8 cellular contexts compared by ENCODE assay signal in genomic region chr15:69265347-69265955, GRCh38. TPM values are rescaled to one million over a fixed set of nuclear protein-coding genes. Genes with fewer than 3 reads are reported as not detected.
DNase-seq lines count a peak whose midpoint lies in the region; ATAC-seq, FAIRE-seq and TF ChIP-seq lines count a peak whose summit lies in the region.

No MANE protein-coding gene starts in this region.

- POLR2A ChIA-PET in activated CD4-positive, alpha-beta T cell treated with anti-CD3 and anti-CD28 coated beads for 36 hours (lab: Charles Lee) = interaction anchor here (0.7 kb wide), 1 partner anchor 1309 kb away, joined by 5 read pairs; no protein-coding TSS in a partner anchor

- H3K4me3 ChIP-seq in gastroesophageal sphincter (no peak overlapping the region), neuronal stem cell (ENCODE audit: low read length in 2 of 2) (no peak overlapping the region)

- ATAC-seq in gastroesophageal sphincter = no peak
- no peak for ATAC-seq in activated CD4-positive, alpha-beta T cell treated with anti-CD3 and anti-CD28 coated beads for 36 hours

- H3K27ac ChIP-seq in gastroesophageal sphincter = no peak overlapping the region
- no peak overlapping the region for H3K27ac ChIP-seq in neuronal stem cell (replicated peaks; ENCODE audit: low read length)

- DNase-seq in ACHN (peak; percentile 45), GM18507 (ENCODE audit: extremely low spot score, insufficient read length, low read depth) (no peak), RPMI7951 (ENCODE audit: low read depth) (peak; percentile 39), urothelium cell line (ENCODE audit: low spot score) (peak; percentile 41), D341Med (ENCODE audit: low spot score) (no peak), neuronal stem cell (ENCODE audit: low spot score) (no peak)
- no peak for DNase-seq in activated CD4-positive, alpha-beta T cell treated with anti-CD3 and anti-CD28 coated beads for 36 hours

- no peak overlapping the region for H2BK12ac ChIP-seq in neuronal stem cell (ENCODE audit: low read length)

- no peak overlapping the region for H4K91ac ChIP-seq in neuronal stem cell (ENCODE audit: low read depth, low read length, poor library complexity)

- H3K4me3 Mint-ChIP-seq in activated CD4-positive, alpha-beta T cell treated with anti-CD3 and anti-CD28 coated beads for 36 hours = no peak overlapping the region

- H3K4me1 Mint-ChIP-seq in activated CD4-positive, alpha-beta T cell treated with anti-CD3 and anti-CD28 coated beads for 36 hours = no peaks in the 10 kb centered on the region

- no peak overlapping the region for H3K4ac ChIP-seq in neuronal stem cell (ENCODE audit: low read length)

- H2BK15ac ChIP-seq in neuronal stem cell (ENCODE audit: low read length) = no peak overlapping the region

- H3K18ac ChIP-seq in neuronal stem cell (ENCODE audit: low read length) = no peak overlapping the region

- no peak overlapping the region for H2BK5ac ChIP-seq in neuronal stem cell (ENCODE audit: low read length)

- no peak overlapping the region for H2AK5ac ChIP-seq in neuronal stem cell (ENCODE audit: low read depth, low read length)

- no peaks in the 10 kb centered on the region for H3K9me3 Mint-ChIP-seq in activated CD4-positive, alpha-beta T cell treated with anti-CD3 and anti-CD28 coated beads for 36 hours (ENCODE audit: low read depth)

- no peak overlapping the region for H4K8ac ChIP-seq in neuronal stem cell (ENCODE audit: low read depth, low read length)

- H3K36me3 Mint-ChIP-seq in activated CD4-positive, alpha-beta T cell treated with anti-CD3 and anti-CD28 coated beads for 36 hours (ENCODE audit: low read depth) = no peaks in the 10 kb centered on the region

- no peak overlapping the region for H3K9ac ChIP-seq in neuronal stem cell (ENCODE audit: low read depth, low read length, poor library complexity)

- in situ Hi-C loops in ACHN (cut with HindIII; ENCODE audit: low pct_ligation_motif_present, low pct_unique_long_range_greater_than_20kb, low sequenced_read_pairs) = loop anchor here (25.0 kb wide), 1 partner anchor 203 kb away; no protein-coding TSS in a partner anchor

- no peak overlapping the region for H2BK120ac ChIP-seq in neuronal stem cell (ENCODE audit: low read depth, low read length)

- H3K36me3 ChIP-seq in gastroesophageal sphincter (peaks cover 0 to 30% of the 10 kb centered on the region in 2 donors), neuronal stem cell (replicated peaks in 1 of 2; ENCODE audit: control insufficient read depth in 2 of 2, insufficient read depth in 2 of 2, low read length in 2 of 2) (no peaks in the 10 kb centered on the region)

- intact Hi-C loops in activated CD4-positive, alpha-beta T cell treated with anti-CD3 and anti-CD28 coated beads for 36 hours (cut with DNase I, micrococcal nuclease) = loop anchor here (1.0 kb wide), 1 partner anchor 206 kb away; no protein-coding TSS in a partner anchor

- 25 to 44% methylated on average over 5 of the region's 5 CpGs for WGBS in gastroesophageal sphincter (ENCODE audit: low coverage in 1 of 2), 2 donors
- WGBS in neuronal stem cell (ENCODE audit: extremely low coverage in 2 of 2, insufficient read length in 2 of 2, insufficient replicate concordance in 1 of 2), 2 donors = no CpG with 5 or more reads among the region's 5 CpGs

- no peak overlapping the region for H3K14ac ChIP-seq in neuronal stem cell (ENCODE audit: low read length)

- no peaks in the 10 kb centered on the region for H3K4me1 ChIP-seq in gastroesophageal sphincter
- H3K4me1 ChIP-seq in neuronal stem cell (ENCODE audit: control insufficient read depth in 2 of 2, insufficient read depth in 1 of 2, low read depth in 1 of 2, low read length in 2 of 2) = no peaks in the 10 kb centered on the region

- H3K27ac Mint-ChIP-seq in activated CD4-positive, alpha-beta T cell treated with anti-CD3 and anti-CD28 coated beads for 36 hours = no peak overlapping the region

- no peaks in the 10 kb centered on the region for H3K27me3 Mint-ChIP-seq in activated CD4-positive, alpha-beta T cell treated with anti-CD3 and anti-CD28 coated beads for 36 hours

- H3K27me3 ChIP-seq in gastroesophageal sphincter (no peaks in the 10 kb centered on the region), neuronal stem cell (ENCODE audit: control insufficient read depth in 3 of 3, insufficient read depth in 3 of 3, low read depth in 1 of 3, low read length in 3 of 3) (no peaks in the 10 kb centered on the region)

- no peak overlapping the region for H3K4me2 ChIP-seq in neuronal stem cell (ENCODE audit: insufficient read depth, low read length, poor library complexity, severe bottlenecking)

- no peak for TF ChIP-seq POLR2A in gastroesophageal sphincter (IDR thresholded peaks at IDR 0.05)

- H3K23ac ChIP-seq in neuronal stem cell (ENCODE audit: low read depth, low read length, poor library complexity) = no peak overlapping the region

- no peak overlapping the region for H2AFZ ChIP-seq in neuronal stem cell (ENCODE audit: low read length)

- FAIRE-seq in GM18507 (lab: Jason Lieb, UNC) (peak; percentile 26), urothelium cell line (lab: Jason Lieb, UNC) (no peak)

- peak; percentile 15 to 55 (median 44) for TF ChIP-seq CTCF in gastroesophageal sphincter (IDR thresholded peaks at IDR 0.05)

- TF ChIP-seq EP300 in gastroesophageal sphincter (IDR thresholded peaks at IDR 0.05) = no peak

- CTCF ChIA-PET in activated CD4-positive, alpha-beta T cell treated with anti-CD3 and anti-CD28 coated beads for 36 hours (lab: Charles Lee) = interaction anchor here (0.6 to 1.0 kb wide), 4 partner anchors 18 to 1887 kb away, joined by 3 to 5 read pairs (median 3); no protein-coding TSS in a partner anchor

- H3K9me3 ChIP-seq in gastroesophageal sphincter = no peaks in the 10 kb centered on the region
- H3K9me3 ChIP-seq in neuronal stem cell (replicated peaks in 1 of 2; ENCODE audit: control insufficient read depth in 2 of 2, insufficient read depth in 1 of 2, low read depth in 1 of 2, low read length in 2 of 2) = no peaks in the 10 kb centered on the region

- H3K79me1 ChIP-seq in neuronal stem cell (ENCODE audit: low read depth, low read length) = no peaks in the 10 kb centered on the region

RNA-seq across cellular contexts. Expression of gene PAQR5, which starts 33.3 kb away (rescaled TPM):
- total RNA-seq in RPMI7951 (2014; rRNA removed; shearing (Covaris generic)) = 3.3 and 3.5 TPM in 2 replicates
- 1 to 10 TPM in 2 of 4 donors, under 1 TPM in 2; 0.27 to 2.6 (median 1.4) TPM for total RNA-seq in gastroesophageal sphincter
- under 1 TPM in 1 of 2 experiments, not detected in 1; 0.05 TPM for total RNA-seq in activated CD4-positive, alpha-beta T cell treated with anti-CD3 and anti-CD28 coated beads for 36 hours
- polyA plus RNA-seq in neuronal stem cell (2013, experiment 1 of 2) = 0.39 TPM
- 0.48 TPM for polyA plus RNA-seq in neuronal stem cell (2013, experiment 2 of 2)

Comparison
In these comparisons a context has a peak if more than half of its experiments do, and no peak if none do; other contexts are left out.
1. DNase-seq: peak in ACHN (single experiment), RPMI7951 (single experiment) and urothelium cell line (single experiment); none in GM18507 (single experiment), D341Med (single experiment), activated CD4-positive, alpha-beta T cell treated with anti-CD3 and anti-CD28 coated beads for 36 hours (single experiment) and neuronal stem cell (single experiment).